20 cellular contexts compared by ENCODE assay signal in the genomic region with DNA sequence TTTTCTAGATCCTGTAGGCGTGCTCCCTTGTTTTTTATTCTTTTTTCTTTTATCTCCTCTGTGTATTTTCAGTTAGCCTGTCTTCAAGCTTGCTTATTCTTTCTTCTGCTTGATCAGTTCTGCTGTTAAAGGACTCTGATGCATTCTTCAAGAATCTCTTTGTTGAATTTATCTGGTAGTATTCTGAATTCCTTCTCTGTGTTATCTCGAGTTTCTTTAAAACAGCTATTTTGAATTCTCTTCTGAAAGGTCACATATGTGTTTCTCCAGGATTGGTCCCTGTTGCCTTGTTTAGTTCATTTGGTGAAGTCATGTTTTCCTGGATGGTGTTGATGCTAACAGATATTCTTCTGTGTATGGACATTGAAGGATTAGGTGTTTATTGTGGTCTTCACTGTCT.
"Had no signal": no experiment of that assay in that cellular context is flagged by ENCODE, and none has a peak within 500 bp of the region (broad histone marks: within the 10 kb centered on the region; RNA-seq: fewer than 3 reads in every experiment).

No MANE protein-coding gene starts in this region.

- H3K27me3 ChIP-seq: esophagus squamous epithelium, hepatocyte, spleen, transverse colon had no signal

- ATAC-seq: effector memory CD8-positive, alpha-beta T cell; left ventricle myocardium superior; naive thymus-derived CD4-positive, alpha-beta T cell; sciatic nerve; stimulated activated naive B cell treated with anti-CD40 and anti-IgM and Interleukin-4, amounts not matched to agents 10 μg/mL and 1 μg/mL and 100 μg/mL, for 72 hours; stimulated activated naive CD8-positive, alpha-beta T cell treated with anti-CD3 and anti-CD28 coated beads, Interleukin-15, amount 100 ng/mL, for 72 hours had no signal

- H3K4me1 Mint-ChIP-seq: nephron progenitor cell had no signal

- H3K27me3 Mint-ChIP-seq: effector memory CD8-positive, alpha-beta T cell; naive thymus-derived CD4-positive, alpha-beta T cell; stimulated activated naive B cell treated with anti-CD40 and anti-IgM and Interleukin-4, amounts not matched to agents 10 μg/mL and 1 μg/mL and 100 μg/mL, for 72 hours; stimulated activated naive CD8-positive, alpha-beta T cell treated with anti-CD3 and anti-CD28 coated beads, Interleukin-15, amount 100 ng/mL, for 72 hours had no signal

- H3K4me3 Mint-ChIP-seq: effector memory CD8-positive, alpha-beta T cell; nephron progenitor cell; stimulated activated naive B cell treated with anti-CD40 and anti-IgM and Interleukin-4, amounts not matched to agents 10 μg/mL and 1 μg/mL and 100 μg/mL, for 72 hours; stimulated activated naive CD8-positive, alpha-beta T cell treated with anti-CD3 and anti-CD28 coated beads, Interleukin-15, amount 100 ng/mL, for 72 hours had no signal

- H3K4me3 ChIP-seq: esophagus squamous epithelium, hepatocyte, spleen, thoracic aorta, transverse colon had no signal

- H3K27ac ChIP-seq: esophagus squamous epithelium, hepatocyte, spleen, thoracic aorta, transverse colon had no signal

- H3K27ac Mint-ChIP-seq: naive thymus-derived CD4-positive, alpha-beta T cell; nephron progenitor cell; stimulated activated naive B cell treated with anti-CD40 and anti-IgM and Interleukin-4, amounts not matched to agents 10 μg/mL and 1 μg/mL and 100 μg/mL, for 72 hours had no signal

- DNase-seq: effector memory CD8-positive, alpha-beta T cell; esophagus squamous epithelium; foreskin melanocyte; head of caudate nucleus; left colon; left ventricle myocardium superior; mesendoderm; naive thymus-derived CD4-positive, alpha-beta T cell; nephron progenitor cell; spleen; stimulated activated CD4-positive, alpha-beta T cell treated with anti-CD3 and anti-CD28 coated beads, Interleukin-15, amount 100 ng/mL, for 24 hours; stimulated activated CD4-positive, alpha-beta T cell treated with anti-CD3 and anti-CD28 coated beads, Interleukin-1b, Interleukin-23, amount 100 ng/mL, for 48 hours; stimulated activated CD4-positive, alpha-beta T cell treated with anti-CD3 and anti-CD28 coated beads, Interleukin-4, amount 100 ng/mL, for 24 hours; stimulated activated naive B cell treated with anti-CD40 and anti-IgM and Interleukin-4, amounts not matched to agents 10 μg/mL and 1 μg/mL and 100 μg/mL, for 72 hours; stimulated activated naive CD8-positive, alpha-beta T cell treated with anti-CD3 and anti-CD28 coated beads, Interleukin-15, amount 100 ng/mL, for 72 hours; substantia nigra; transverse colon had no signal

- H3K9me3 ChIP-seq: thoracic aorta had no signal
